1 cellular context compared by ENCODE assay signal in the genomic region with DNA sequence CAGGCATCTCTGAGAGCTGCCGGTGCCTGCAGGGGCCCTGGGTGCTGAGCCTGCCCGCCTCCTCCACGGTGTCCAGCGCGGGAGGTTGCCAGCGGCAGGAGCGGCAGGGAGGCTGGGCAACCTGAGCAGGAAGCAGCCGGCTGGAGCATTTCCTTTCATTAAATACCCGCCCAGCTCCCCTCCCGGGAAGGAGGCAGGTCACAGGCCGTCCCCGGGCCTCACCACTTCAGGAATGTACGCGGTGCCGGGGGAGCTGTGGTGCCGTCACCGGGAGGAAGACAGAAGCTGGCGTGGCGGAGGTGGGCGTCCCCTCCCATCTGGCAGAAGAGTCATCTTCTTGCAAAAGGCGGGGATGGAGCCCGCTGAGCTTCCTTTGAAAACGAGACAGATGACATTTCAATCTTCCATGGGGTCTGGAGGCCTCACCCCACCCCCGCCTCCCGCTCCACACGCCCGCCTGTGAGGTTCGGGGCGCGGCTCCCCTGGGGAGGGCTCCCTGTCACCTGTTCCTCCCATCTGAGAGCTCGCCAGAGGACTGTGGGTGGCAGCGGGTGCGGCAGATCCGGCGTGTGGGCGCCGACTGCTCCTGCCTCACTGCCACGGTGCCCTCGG.
TF ChIP-seq lines count a peak whose summit lies in the region.

No MANE protein-coding gene starts in this region.

TF ChIP-seq in H1, 55 proteins besides CTCF, POLR2A, EP300 and RAD21:
- TF ChIP-seq HDAC2 (IDR thresholded peaks at IDR 0.05; ENCODE audit: borderline replicate concordance in 1 of 2, low read depth in 2 of 2, low read length in 2 of 2) (no peak), CHD2 (IDR thresholded peaks at IDR 0.05; ENCODE audit: low read length) (no peak), SRF (IDR thresholded peaks at IDR 0.05; ENCODE audit: low read depth, low read length) (no peak), POU5F1 (IDR thresholded peaks at IDR 0.05; ENCODE audit: low read depth, low read length) (no peak), CBX5 (IDR thresholded peaks at IDR 0.05; ENCODE audit: low read depth, low read length) (no peak), RBBP5 (IDR thresholded peaks at IDR 0.05; ENCODE audit: borderline replicate concordance, low read depth, low read length) (no peak), TAF1 (IDR thresholded peaks at IDR 0.05; ENCODE audit: low read depth, low read length) (no peak), KDM5A (IDR thresholded peaks at IDR 0.05; ENCODE audit: low read length) (no peak), TBP (IDR thresholded peaks at IDR 0.05; ENCODE audit: low read depth, low read length) (no peak), YY1 (IDR thresholded peaks at IDR 0.05; ENCODE audit: low read depth, low read length) (no peak), CBX8 (IDR thresholded peaks at IDR 0.05; ENCODE audit: borderline replicate concordance, low read depth, low read length) (no peak), RXRA (IDR thresholded peaks at IDR 0.05; ENCODE audit: insufficient read depth, low read depth, low read length) (no peak)
- TF ChIP-seq, protein P1, sequence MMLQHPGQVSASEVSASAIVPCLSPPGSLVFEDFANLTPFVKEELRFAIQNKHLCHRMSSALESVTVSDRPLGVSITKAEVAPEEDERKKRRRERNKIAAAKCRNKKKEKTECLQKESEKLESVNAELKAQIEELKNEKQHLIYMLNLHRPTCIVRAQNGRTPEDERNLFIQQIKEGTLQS (IDR thresholded peaks at IDR 0.05; ENCODE audit: insufficient read depth, low read depth, low read length): no peak
- TF ChIP-seq, protein P2, sequence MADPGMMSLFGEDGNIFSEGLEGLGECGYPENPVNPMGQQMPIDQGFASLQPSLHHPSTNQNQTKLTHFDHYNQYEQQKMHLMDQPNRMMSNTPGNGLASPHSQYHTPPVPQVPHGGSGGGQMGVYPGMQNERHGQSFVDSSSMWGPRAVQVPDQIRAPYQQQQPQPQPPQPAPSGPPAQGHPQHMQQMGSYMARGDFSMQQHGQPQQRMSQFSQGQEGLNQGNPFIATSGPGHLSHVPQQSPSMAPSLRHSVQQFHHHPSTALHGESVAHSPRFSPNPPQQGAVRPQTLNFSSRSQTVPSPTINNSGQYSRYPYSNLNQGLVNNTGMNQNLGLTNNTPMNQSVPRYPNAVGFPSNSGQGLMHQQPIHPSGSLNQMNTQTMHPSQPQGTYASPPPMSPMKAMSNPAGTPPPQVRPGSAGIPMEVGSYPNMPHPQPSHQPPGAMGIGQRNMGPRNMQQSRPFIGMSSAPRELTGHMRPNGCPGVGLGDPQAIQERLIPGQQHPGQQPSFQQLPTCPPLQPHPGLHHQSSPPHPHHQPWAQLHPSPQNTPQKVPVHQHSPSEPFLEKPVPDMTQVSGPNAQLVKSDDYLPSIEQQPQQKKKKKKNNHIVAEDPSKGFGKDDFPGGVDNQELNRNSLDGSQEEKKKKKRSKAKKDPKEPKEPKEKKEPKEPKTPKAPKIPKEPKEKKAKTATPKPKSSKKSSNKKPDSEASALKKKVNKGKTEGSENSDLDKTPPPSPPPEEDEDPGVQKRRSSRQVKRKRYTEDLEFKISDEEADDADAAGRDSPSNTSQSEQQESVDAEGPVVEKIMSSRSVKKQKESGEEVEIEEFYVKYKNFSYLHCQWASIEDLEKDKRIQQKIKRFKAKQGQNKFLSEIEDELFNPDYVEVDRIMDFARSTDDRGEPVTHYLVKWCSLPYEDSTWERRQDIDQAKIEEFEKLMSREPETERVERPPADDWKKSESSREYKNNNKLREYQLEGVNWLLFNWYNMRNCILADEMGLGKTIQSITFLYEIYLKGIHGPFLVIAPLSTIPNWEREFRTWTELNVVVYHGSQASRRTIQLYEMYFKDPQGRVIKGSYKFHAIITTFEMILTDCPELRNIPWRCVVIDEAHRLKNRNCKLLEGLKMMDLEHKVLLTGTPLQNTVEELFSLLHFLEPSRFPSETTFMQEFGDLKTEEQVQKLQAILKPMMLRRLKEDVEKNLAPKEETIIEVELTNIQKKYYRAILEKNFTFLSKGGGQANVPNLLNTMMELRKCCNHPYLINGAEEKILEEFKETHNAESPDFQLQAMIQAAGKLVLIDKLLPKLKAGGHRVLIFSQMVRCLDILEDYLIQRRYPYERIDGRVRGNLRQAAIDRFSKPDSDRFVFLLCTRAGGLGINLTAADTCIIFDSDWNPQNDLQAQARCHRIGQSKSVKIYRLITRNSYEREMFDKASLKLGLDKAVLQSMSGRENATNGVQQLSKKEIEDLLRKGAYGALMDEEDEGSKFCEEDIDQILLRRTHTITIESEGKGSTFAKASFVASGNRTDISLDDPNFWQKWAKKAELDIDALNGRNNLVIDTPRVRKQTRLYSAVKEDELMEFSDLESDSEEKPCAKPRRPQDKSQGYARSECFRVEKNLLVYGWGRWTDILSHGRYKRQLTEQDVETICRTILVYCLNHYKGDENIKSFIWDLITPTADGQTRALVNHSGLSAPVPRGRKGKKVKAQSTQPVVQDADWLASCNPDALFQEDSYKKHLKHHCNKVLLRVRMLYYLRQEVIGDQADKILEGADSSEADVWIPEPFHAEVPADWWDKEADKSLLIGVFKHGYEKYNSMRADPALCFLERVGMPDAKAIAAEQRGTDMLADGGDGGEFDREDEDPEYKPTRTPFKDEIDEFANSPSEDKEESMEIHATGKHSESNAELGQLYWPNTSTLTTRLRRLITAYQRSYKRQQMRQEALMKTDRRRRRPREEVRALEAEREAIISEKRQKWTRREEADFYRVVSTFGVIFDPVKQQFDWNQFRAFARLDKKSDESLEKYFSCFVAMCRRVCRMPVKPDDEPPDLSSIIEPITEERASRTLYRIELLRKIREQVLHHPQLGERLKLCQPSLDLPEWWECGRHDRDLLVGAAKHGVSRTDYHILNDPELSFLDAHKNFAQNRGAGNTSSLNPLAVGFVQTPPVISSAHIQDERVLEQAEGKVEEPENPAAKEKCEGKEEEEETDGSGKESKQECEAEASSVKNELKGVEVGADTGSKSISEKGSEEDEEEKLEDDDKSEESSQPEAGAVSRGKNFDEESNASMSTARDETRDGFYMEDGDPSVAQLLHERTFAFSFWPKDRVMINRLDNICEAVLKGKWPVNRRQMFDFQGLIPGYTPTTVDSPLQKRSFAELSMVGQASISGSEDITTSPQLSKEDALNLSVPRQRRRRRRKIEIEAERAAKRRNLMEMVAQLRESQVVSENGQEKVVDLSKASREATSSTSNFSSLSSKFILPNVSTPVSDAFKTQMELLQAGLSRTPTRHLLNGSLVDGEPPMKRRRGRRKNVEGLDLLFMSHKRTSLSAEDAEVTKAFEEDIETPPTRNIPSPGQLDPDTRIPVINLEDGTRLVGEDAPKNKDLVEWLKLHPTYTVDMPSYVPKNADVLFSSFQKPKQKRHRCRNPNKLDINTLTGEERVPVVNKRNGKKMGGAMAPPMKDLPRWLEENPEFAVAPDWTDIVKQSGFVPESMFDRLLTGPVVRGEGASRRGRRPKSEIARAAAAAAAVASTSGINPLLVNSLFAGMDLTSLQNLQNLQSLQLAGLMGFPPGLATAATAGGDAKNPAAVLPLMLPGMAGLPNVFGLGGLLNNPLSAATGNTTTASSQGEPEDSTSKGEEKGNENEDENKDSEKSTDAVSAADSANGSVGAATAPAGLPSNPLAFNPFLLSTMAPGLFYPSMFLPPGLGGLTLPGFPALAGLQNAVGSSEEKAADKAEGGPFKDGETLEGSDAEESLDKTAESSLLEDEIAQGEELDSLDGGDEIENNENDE (IDR thresholded peaks at IDR 0.05; ENCODE audit: insufficient replicate concordance, low read length): no peak
